ENCODE assay signal across 1 cellular context in the genomic region with DNA sequence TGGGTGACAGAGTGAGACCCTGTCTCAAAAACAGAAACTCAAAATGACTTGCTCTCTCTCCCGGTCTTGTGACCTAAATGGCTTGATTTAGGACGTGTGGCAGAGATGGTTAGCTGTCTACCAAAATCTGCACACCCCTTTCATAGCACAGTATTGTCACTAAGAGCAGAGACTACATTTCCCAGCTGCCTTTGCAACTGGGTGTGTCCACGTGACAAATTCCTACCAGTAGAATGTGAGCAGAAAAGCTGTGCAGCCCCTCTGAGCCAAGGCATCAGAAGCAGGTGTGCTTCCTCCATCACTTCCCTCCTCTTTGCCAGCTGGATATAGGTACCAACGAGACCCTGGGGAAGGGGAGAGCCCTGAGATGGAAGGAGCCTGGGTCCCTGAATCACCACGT.
TF ChIP-seq lines count a peak whose summit lies in the region.

No MANE protein-coding gene starts in this region.

TF ChIP-seq in WTC11, 78 proteins besides CTCF, POLR2A, EP300 and RAD21 (continued from another document):
- TF ChIP-seq, protein P1, sequence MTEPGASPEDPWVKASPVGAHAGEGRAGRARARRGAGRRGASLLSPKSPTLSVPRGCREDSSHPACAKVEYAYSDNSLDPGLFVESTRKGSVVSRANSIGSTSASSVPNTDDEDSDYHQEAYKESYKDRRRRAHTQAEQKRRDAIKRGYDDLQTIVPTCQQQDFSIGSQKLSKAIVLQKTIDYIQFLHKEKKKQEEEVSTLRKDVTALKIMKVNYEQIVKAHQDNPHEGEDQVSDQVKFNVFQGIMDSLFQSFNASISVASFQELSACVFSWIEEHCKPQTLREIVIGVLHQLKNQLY (CRISPR knock-in tag; IDR thresholded peaks at IDR 0.05): no peak
- TF ChIP-seq NFE2L1 (CRISPR knock-in tag; IDR thresholded peaks at IDR 0.05): no peak
- no peak for TF ChIP-seq NR1H2 (CRISPR knock-in tag; IDR thresholded peaks at IDR 0.05)
- TF ChIP-seq ZNF396 (CRISPR knock-in tag; IDR thresholded peaks at IDR 0.05; ENCODE audit: borderline replicate concordance): no peak
- TF ChIP-seq RORB (CRISPR knock-in tag; IDR thresholded peaks at IDR 0.05): no peak
- TF ChIP-seq, protein P2, sequence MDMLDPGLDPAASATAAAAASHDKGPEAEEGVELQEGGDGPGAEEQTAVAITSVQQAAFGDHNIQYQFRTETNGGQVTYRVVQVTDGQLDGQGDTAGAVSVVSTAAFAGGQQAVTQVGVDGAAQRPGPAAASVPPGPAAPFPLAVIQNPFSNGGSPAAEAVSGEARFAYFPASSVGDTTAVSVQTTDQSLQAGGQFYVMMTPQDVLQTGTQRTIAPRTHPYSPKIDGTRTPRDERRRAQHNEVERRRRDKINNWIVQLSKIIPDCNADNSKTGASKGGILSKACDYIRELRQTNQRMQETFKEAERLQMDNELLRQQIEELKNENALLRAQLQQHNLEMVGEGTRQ (CRISPR knock-in tag; IDR thresholded peaks at IDR 0.05): peak; percentile 94
- no peak for TF ChIP-seq IRF2 (CRISPR knock-in tag; IDR thresholded peaks at IDR 0.05; ENCODE audit: borderline replicate concordance, low read depth)
- TF ChIP-seq, protein P3, sequence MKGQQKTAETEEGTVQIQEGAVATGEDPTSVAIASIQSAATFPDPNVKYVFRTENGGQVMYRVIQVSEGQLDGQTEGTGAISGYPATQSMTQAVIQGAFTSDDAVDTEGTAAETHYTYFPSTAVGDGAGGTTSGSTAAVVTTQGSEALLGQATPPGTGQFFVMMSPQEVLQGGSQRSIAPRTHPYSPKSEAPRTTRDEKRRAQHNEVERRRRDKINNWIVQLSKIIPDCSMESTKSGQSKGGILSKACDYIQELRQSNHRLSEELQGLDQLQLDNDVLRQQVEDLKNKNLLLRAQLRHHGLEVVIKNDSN (CRISPR knock-in tag; IDR thresholded peaks at IDR 0.05): peak; percentile 93
